In the genomic region with DNA sequence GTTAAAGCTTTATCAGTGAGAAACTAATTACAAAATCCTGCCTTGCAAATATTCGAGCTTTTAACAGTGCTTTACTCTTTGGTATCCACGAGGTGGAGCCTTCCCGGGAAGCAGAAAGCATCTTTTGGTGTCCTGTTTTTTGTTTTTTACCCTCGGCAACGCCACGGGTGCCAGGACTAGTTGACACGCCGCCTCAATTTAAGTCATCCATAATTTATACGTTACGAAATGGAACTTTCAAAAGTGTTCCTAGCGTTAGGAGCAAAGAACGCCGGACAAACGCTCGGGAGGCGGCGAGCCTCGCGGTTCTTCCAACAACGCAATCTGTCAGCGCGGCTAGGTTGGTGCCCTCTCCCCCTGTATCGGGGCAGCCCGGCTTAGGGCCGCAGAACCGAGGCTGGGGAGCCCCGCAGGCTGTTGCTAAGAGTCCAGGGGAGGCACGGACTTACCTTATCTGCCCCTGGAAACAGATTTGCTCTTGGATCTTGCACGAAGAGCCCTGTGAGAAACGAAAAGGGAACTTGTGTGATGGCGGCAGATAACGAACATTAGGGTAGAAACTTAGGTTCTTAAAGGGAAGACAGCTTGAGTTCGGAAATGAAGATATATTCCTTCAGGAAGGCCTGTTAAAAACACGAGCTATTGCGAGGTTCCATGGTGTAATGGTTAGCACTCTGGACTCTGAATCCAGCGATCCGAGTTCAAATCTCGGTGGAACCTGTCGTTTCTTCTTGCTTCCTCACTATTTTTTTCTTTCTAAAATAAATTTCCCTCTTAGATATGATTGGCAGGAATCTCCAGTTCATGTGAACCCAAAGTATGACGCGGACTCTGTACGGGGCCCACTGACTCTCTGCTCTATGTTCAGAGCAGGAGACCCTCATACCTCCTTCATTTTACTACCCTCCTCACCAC, we compare ENCODE assay signal across 8 cellular contexts. TPM values are rescaled to one million over a fixed set of nuclear protein-coding genes. Genes with fewer than 3 reads are reported as not detected.
DNase-seq lines count a peak whose midpoint lies in the region; ATAC-seq and TF ChIP-seq lines count a peak whose summit lies in the region.

No MANE protein-coding gene starts in this region.

- H3K27ac ChIP-seq in 22Rv1 = peak overlapping the region; percentile 87
- H3K27ac ChIP-seq in coronary artery = peak overlapping the region; percentile 88 to 89

- peak overlapping the region; percentile 75 for H3K4me3 ChIP-seq in coronary artery

- intact Hi-C loops in left colon (cut with DNase I, micrococcal nuclease) = loop anchor here in 1 of 2 donors (5.0 kb wide), 1 partner anchor 332 kb away; no protein-coding TSS in a partner anchor

- ATAC-seq in GM18498 (IDR thresholded peaks at IDR 0.05; ENCODE audit: unreplicated experiment) (peak; percentile 73), HG03066 (IDR thresholded peaks at IDR 0.05; ENCODE audit: low read depth, unreplicated experiment) (peak; percentile 51), left colon (peak; percentile 87)

- TF ChIP-seq CTCF in 22Rv1 (IDR thresholded peaks at IDR 0.05) (peak; percentile 90), coronary artery (IDR thresholded peaks at IDR 0.05) (peak; percentile 54)

- DNase-seq in NCI-H226 = peak; percentile 70
- peak; percentile 62 for DNase-seq in activated CD4-positive, CD25-positive, alpha-beta regulatory T cell treated with anti-CD3 and anti-CD28 coated beads, Interleukin-2, amount 50 U/mL, for 72 hours
- DNase-seq in coronary artery (ENCODE audit: low spot score) = no peak
- DNase-seq in left colon = peak; percentile 34 to 61
- DNase-seq in stimulated activated CD4-positive, alpha-beta T cell treated with anti-CD3 and anti-CD28 coated beads, Interleukin-1b, Interleukin-23, amount 100 ng/mL, for 4 hours (ENCODE audit: low read depth in 2 of 2) = peak; percentile 49 to 56

RNA-seq across cellular contexts. Expression of a gene that starts 46.2 kb away (rescaled TPM):
- total RNA-seq in left colon = 1 to 10 TPM; 5.8 to 6.5 TPM
